1 cellular context compared by ENCODE assay signal in genomic region chr1:23627065-23627464, GRCh38.
TF ChIP-seq lines count a peak whose summit lies in the region.

No MANE protein-coding gene starts in this region.

TF ChIP-seq in GM12878, 131 proteins besides CTCF, POLR2A, EP300 and RAD21 (continued from another document):
- no peak for TF ChIP-seq HDGF (IDR thresholded peaks at IDR 0.05)
- TF ChIP-seq, protein P1, sequence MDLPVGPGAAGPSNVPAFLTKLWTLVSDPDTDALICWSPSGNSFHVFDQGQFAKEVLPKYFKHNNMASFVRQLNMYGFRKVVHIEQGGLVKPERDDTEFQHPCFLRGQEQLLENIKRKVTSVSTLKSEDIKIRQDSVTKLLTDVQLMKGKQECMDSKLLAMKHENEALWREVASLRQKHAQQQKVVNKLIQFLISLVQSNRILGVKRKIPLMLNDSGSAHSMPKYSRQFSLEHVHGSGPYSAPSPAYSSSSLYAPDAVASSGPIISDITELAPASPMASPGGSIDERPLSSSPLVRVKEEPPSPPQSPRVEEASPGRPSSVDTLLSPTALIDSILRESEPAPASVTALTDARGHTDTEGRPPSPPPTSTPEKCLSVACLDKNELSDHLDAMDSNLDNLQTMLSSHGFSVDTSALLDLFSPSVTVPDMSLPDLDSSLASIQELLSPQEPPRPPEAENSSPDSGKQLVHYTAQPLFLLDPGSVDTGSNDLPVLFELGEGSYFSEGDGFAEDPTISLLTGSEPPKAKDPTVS (IDR thresholded peaks at IDR 0.05; ENCODE audit: low read depth, low read length) = no peak
- no peak for TF ChIP-seq LARP7 (IDR thresholded peaks at IDR 0.05)
- TF ChIP-seq NR2C1 (IDR thresholded peaks at IDR 0.05) = no peak
- TF ChIP-seq RUNX3 (IDR thresholded peaks at IDR 0.05; ENCODE audit: low read length) = peak; percentile 36; the same call in 1 of the 2 replicates
- TF ChIP-seq, protein P2, sequence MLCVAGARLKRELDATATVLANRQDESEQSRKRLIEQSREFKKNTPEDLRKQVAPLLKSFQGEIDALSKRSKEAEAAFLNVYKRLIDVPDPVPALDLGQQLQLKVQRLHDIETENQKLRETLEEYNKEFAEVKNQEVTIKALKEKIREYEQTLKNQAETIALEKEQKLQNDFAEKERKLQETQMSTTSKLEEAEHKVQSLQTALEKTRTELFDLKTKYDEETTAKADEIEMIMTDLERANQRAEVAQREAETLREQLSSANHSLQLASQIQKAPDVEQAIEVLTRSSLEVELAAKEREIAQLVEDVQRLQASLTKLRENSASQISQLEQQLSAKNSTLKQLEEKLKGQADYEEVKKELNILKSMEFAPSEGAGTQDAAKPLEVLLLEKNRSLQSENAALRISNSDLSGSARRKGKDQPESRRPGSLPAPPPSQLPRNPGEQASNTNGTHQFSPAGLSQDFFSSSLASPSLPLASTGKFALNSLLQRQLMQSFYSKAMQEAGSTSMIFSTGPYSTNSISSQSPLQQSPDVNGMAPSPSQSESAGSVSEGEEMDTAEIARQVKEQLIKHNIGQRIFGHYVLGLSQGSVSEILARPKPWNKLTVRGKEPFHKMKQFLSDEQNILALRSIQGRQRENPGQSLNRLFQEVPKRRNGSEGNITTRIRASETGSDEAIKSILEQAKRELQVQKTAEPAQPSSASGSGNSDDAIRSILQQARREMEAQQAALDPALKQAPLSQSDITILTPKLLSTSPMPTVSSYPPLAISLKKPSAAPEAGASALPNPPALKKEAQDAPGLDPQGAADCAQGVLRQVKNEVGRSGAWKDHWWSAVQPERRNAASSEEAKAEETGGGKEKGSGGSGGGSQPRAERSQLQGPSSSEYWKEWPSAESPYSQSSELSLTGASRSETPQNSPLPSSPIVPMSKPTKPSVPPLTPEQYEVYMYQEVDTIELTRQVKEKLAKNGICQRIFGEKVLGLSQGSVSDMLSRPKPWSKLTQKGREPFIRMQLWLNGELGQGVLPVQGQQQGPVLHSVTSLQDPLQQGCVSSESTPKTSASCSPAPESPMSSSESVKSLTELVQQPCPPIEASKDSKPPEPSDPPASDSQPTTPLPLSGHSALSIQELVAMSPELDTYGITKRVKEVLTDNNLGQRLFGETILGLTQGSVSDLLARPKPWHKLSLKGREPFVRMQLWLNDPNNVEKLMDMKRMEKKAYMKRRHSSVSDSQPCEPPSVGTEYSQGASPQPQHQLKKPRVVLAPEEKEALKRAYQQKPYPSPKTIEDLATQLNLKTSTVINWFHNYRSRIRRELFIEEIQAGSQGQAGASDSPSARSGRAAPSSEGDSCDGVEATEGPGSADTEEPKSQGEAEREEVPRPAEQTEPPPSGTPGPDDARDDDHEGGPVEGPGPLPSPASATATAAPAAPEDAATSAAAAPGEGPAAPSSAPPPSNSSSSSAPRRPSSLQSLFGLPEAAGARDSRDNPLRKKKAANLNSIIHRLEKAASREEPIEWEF (IDR thresholded peaks at IDR 0.05; ENCODE audit: insufficient replicate concordance, low read depth, low read length) = no peak
- no peak for TF ChIP-seq NRF1 (conservative IDR thresholded peaks at IDR 0.05; ENCODE audit: low read depth, low read length)
- no peak for TF ChIP-seq ZNF207 (IDR thresholded peaks at IDR 0.05; ENCODE audit: borderline replicate concordance)
- TF ChIP-seq SIN3A (IDR thresholded peaks at IDR 0.05; ENCODE audit: low read depth, low read length) = no peak
- 0 out of 4 replicates have a peak, but pooled peaks of 1 of the 2 experiments have one; percentile 22 for TF ChIP-seq IKZF2 (IDR thresholded peaks at IDR 0.05)
